ENCODE assay signal across 12 cellular contexts in the genomic region with DNA sequence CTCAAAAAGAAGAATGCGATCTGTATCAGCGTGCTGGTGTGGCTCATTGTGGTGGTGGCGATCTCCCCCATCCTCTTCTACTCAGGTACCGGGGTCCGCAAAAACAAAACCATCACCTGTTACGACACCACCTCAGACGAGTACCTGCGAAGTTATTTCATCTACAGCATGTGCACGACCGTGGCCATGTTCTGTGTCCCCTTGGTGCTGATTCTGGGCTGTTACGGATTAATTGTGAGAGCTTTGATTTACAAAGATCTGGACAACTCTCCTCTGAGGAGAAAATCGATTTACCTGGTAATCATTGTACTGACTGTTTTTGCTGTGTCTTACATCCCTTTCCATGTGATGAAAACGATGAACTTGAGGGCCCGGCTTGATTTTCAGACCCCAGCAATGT. TPM values are rescaled to one million over a fixed set of nuclear protein-coding genes. Genes with fewer than 3 reads are reported as not detected.
DNase-seq lines count a peak whose midpoint lies in the region; ATAC-seq and TF ChIP-seq lines count a peak whose summit lies in the region.
"Had no signal": no experiment of that assay in that cellular context is flagged by ENCODE, and none has a peak within 500 bp of the region (broad histone marks: within the 10 kb centered on the region; RNA-seq: fewer than 3 reads in every experiment).

No MANE protein-coding gene starts in this region.

- no peak for TF ChIP-seq CTCF in left ventricle myocardium inferior (IDR thresholded peaks at IDR 0.05; ENCODE audit: borderline replicate concordance)
- TF ChIP-seq CTCF in chondrocyte (IDR thresholded peaks at IDR 0.05) = no peak
- no peak for TF ChIP-seq CTCF in upper lobe of right lung (IDR thresholded peaks at IDR 0.05)

- intact Hi-C loops in left ventricle myocardium inferior (cut with micrococcal nuclease) = no loop called here
- intact Hi-C loops in left ventricle myocardium superior (cut with micrococcal nuclease) = no loop called here
- intact Hi-C loops in upper lobe of right lung (cut with DNase I) = no loop called here

- H3K36me3 ChIP-seq in left ventricle myocardium inferior (no peaks in the 10 kb centered on the region), muscle layer of duodenum (ENCODE audit: control insufficient read depth in 1 of 2, insufficient read depth in 2 of 2, low read length in 2 of 2) (no peaks in the 10 kb centered on the region), upper lobe of right lung (peaks cover 3% of the 10 kb centered on the region)
- H3K36me3 ChIP-seq: WERI-Rb-1 had no signal

- peaks cover 20% of the 10 kb centered on the region for H3K4me1 Mint-ChIP-seq in chondrocyte (ENCODE audit: low read depth)

- no peaks in the 10 kb centered on the region for H3K36me3 Mint-ChIP-seq in chondrocyte (ENCODE audit: low read depth)

- H3K9me3 Mint-ChIP-seq in chondrocyte (ENCODE audit: low read depth) = no peaks in the 10 kb centered on the region

- ATAC-seq in left ventricle myocardium superior (no peak), upper lobe of right lung (no peak)

- H3K9me3 ChIP-seq in left ventricle myocardium inferior (replicated peaks) = no peaks in the 10 kb centered on the region
- H3K9me3 ChIP-seq in muscle layer of duodenum (ENCODE audit: control insufficient read depth in 1 of 2, low read length in 2 of 2) = no peaks in the 10 kb centered on the region
- no peaks in the 10 kb centered on the region for H3K9me3 ChIP-seq in upper lobe of right lung

- H3K4me1 ChIP-seq in left ventricle myocardium inferior (peaks cover 58% of the 10 kb centered on the region), muscle layer of duodenum (ENCODE audit: control insufficient read depth in 1 of 2, insufficient read depth in 2 of 2, low read length in 2 of 2) (peaks cover 0 to 13% of the 10 kb centered on the region in 2 donors), upper lobe of right lung (no peaks in the 10 kb centered on the region)

- no peaks in the 10 kb centered on the region for H3K27me3 ChIP-seq in left ventricle myocardium inferior (ENCODE audit: low read depth)
- H3K27me3 ChIP-seq in muscle layer of duodenum (ENCODE audit: low read depth, low read length) = no peaks in the 10 kb centered on the region
- H3K27me3 ChIP-seq in upper lobe of right lung = no peaks in the 10 kb centered on the region

- peaks cover 36% of the 10 kb centered on the region for H3K27me3 Mint-ChIP-seq in chondrocyte (ENCODE audit: low read depth)

- H3K27ac ChIP-seq in left ventricle myocardium inferior (replicated peaks) (no peak overlapping the region), muscle layer of duodenum (ENCODE audit: low read length) (peak overlapping the region; percentile 27), upper lobe of right lung (peak overlapping the region; percentile 7)

- peak overlapping the region; percentile 90 for H3K4me3 ChIP-seq in left ventricle myocardium inferior
- H3K4me3 ChIP-seq in muscle layer of duodenum (ENCODE audit: low read depth in 1 of 2, low read length in 2 of 2) = peak overlapping the region; percentile 75 to 99
- peak overlapping the region; percentile 74 for H3K4me3 ChIP-seq in upper lobe of right lung

- H3K4me3 Mint-ChIP-seq in chondrocyte (ENCODE audit: unreplicated experiment) = peak overlapping the region; percentile 88

- DNase-seq in left ventricle myocardium inferior (no peak), left ventricle myocardium superior (no peak), chondrocyte (ENCODE audit: low spot score) (no peak), upper lobe of right lung (no peak), SIG-M5 (lab: John Stamatoyannopoulos, UW) (no peak), NCI-H345 treated with DMSO at 0.1 percent for 48 hours (lab: John Stamatoyannopoulos, UW; ENCODE audit: unreplicated experiment) (no peak)
- DNase-seq in stimulated activated naive CD4-positive, alpha-beta T cell (lab: John Stamatoyannopoulos, UW) = no peak
- DNase-seq: effector CD8-positive, alpha-beta T cell; NCI-H2029 treated with DMSO at 0.1 percent for 48 hours; occipital lobe had no signal

- H3K27ac Mint-ChIP-seq in chondrocyte (ENCODE audit: unreplicated experiment) = no peak overlapping the region

RNA-seq across cellular contexts. Expression of a gene that starts 1.3 kb away (rescaled TPM):
- total RNA-seq in left ventricle myocardium inferior = 11.2 TPM
- total RNA-seq in left ventricle myocardium superior = 11.5 TPM
- total RNA-seq in chondrocyte = 0.05 to 0.10 TPM in 2 of 3 replicates, not detected in the other
- total RNA-seq in upper lobe of right lung = 22.5 TPM

Comparison
In these comparisons a context has a peak if more than half of its experiments do, and no peak if none do; other contexts are left out.
1. RNA of a gene that starts 1.3 kb away (total RNA-seq): 22.5 TPM in upper lobe of right lung (single experiment), 11.5 TPM in left ventricle myocardium superior (single experiment) and 11.2 TPM in left ventricle myocardium inferior (single experiment); 0.05 to 0.10 TPM in chondrocyte; every median in the first group is over 10 times any median in the second.
2. Peak in every context shown above with its lines, with median percentiles within 50 percentile points of each other: H3K4me3 ChIP-seq.